In genomic region chr13:103431880-103432279, GRCh38 we compare ENCODE assay signal across 24 cellular contexts.
DNase-seq lines count a peak whose midpoint lies in the region; ATAC-seq and TF ChIP-seq lines count a peak whose summit lies in the region.
"Had no signal": no experiment of that assay in that cellular context is flagged by ENCODE, and none has a peak within 500 bp of the region (broad histone marks: within the 10 kb centered on the region; RNA-seq: fewer than 3 reads in every experiment).

No MANE protein-coding gene starts in this region.

- in situ Hi-C loops in KBM-7 (cut with MboI; ENCODE audit: low pct_unique_long_range_greater_than_20kb, low sequenced_read_pairs), result no loop called here

- ATAC-seq in HG03521 (IDR thresholded peaks at IDR 0.05; ENCODE audit: unreplicated experiment), result no peak
- no peak for ATAC-seq in GM19324 (IDR thresholded peaks at IDR 0.05; ENCODE audit: low FRiP score, unreplicated experiment)
- ATAC-seq: activated CD4-positive, CD25-positive, alpha-beta regulatory T cell treated with anti-CD3 and anti-CD28 coated beads, Interleukin-2, amount 50 U/mL, for 24 hours; lower lobe of right lung; pancreas; right cardiac atrium; Right ventricle myocardium inferior had no signal

- H3F3A ChIP-seq in neural progenitor cell (ENCODE audit: low read depth), result no peaks in the 10 kb centered on the region

- no peak overlapping the region for H2AFZ ChIP-seq in neural progenitor cell (replicated peaks)

- H3K4me1 Mint-ChIP-seq in neural progenitor cell, result peaks cover 8% of the 10 kb centered on the region
- H3K4me1 Mint-ChIP-seq: activated naive CD8-positive, alpha-beta T cell treated with anti-CD3 and anti-CD28 coated beads for 36 hours; central memory CD8-positive, alpha-beta T cell; nephron progenitor cell had no signal

- H3K4me3 Mint-ChIP-seq in neural progenitor cell, result no peak overlapping the region
- H3K4me3 Mint-ChIP-seq: activated CD4-positive, alpha-beta memory T cell treated with anti-CD3 and anti-CD28 coated beads for 36 hours; activated naive CD8-positive, alpha-beta T cell treated with anti-CD3 and anti-CD28 coated beads for 36 hours; central memory CD8-positive, alpha-beta T cell; nephron progenitor cell had no signal

- no peak overlapping the region for H3K9ac ChIP-seq in neural progenitor cell
- H3K9ac ChIP-seq: BLaER1 had no signal

- H3K79me2 ChIP-seq in neural progenitor cell (ENCODE audit: low read depth), result no peaks in the 10 kb centered on the region

- H3K4me3 ChIP-seq in BE2C (ENCODE audit: low read depth, low read length), result no peak overlapping the region
- H3K4me3 ChIP-seq in neural progenitor cell, result no peak overlapping the region
- H3K4me3 ChIP-seq: BLaER1, lower lobe of right lung, pancreas had no signal

- H3K4me2 ChIP-seq in neural progenitor cell, result no peak overlapping the region
- H3K4me2 ChIP-seq: BLaER1 had no signal

- TF ChIP-seq CTCF in BE2C (IDR thresholded peaks at IDR 0.05; ENCODE audit: low read depth, low read length), result no peak
- no peak for TF ChIP-seq CTCF in neural progenitor cell (IDR thresholded peaks at IDR 0.05)

- DNase-seq in BE2C (peak; percentile 10), KBM-7 (peak; percentile 3), NCI-H2227 (lab: John Stamatoyannopoulos, UW; ENCODE audit: unreplicated experiment) (peak; percentile 11), SHP77 treated with DMSO at 0.1 percent for 48 hours (lab: John Stamatoyannopoulos, UW) (peak; percentile 58), HuH-7 (ENCODE audit: low spot score) (no peak), neural progenitor cell (ENCODE audit: low spot score) (no peak)
- DNase-seq: ACHN; activated CD4-positive, alpha-beta memory T cell treated with anti-CD3 and anti-CD28 coated beads for 36 hours; activated naive CD8-positive, alpha-beta T cell treated with anti-CD3 and anti-CD28 coated beads for 36 hours; dermis blood vessel endothelial cell; kidney; lower lobe of right lung; NCI-H526; nephron progenitor cell; pancreas; right cardiac atrium; stimulated activated CD4-positive, alpha-beta T cell treated with anti-CD3 and anti-CD28 coated beads, Interleukin-4, amount 100 ng/mL, for 24 hours; stimulated activated naive CD4-positive, alpha-beta T cell had no signal

- H3K27ac Mint-ChIP-seq in neural progenitor cell, result no peak overlapping the region
- H3K27ac Mint-ChIP-seq: activated CD4-positive, alpha-beta memory T cell treated with anti-CD3 and anti-CD28 coated beads for 36 hours; activated naive CD8-positive, alpha-beta T cell treated with anti-CD3 and anti-CD28 coated beads for 36 hours; nephron progenitor cell had no signal

- H3K27ac ChIP-seq in neural progenitor cell, result no peak overlapping the region
- H3K27ac ChIP-seq: BLaER1, lower lobe of right lung, pancreas had no signal

- H3K27me3 ChIP-seq in BE2C (no peaks in the 10 kb centered on the region), neural progenitor cell (no peaks in the 10 kb centered on the region)
- H3K27me3 ChIP-seq: BLaER1, pancreas had no signal

- H3K36me3 ChIP-seq in BE2C (no peaks in the 10 kb centered on the region), neural progenitor cell (no peaks in the 10 kb centered on the region)
- H3K36me3 ChIP-seq: BLaER1, lower lobe of right lung, pancreas had no signal

- H4K20me1 ChIP-seq in neural progenitor cell (ENCODE audit: low read depth), result no peaks in the 10 kb centered on the region
- H4K20me1 ChIP-seq: BLaER1 had no signal

- H3K27me3 Mint-ChIP-seq in neural progenitor cell (ENCODE audit: insufficient read depth, low read depth), result peaks cover 2% of the 10 kb centered on the region
- H3K27me3 Mint-ChIP-seq: activated CD4-positive, alpha-beta memory T cell treated with anti-CD3 and anti-CD28 coated beads for 36 hours; activated naive CD8-positive, alpha-beta T cell treated with anti-CD3 and anti-CD28 coated beads for 36 hours; central memory CD8-positive, alpha-beta T cell had no signal

- peaks cover 6% of the 10 kb centered on the region for H3K9me3 Mint-ChIP-seq in neural progenitor cell

- H3K9me3 ChIP-seq in BE2C, result no peaks in the 10 kb centered on the region
- no peaks in the 10 kb centered on the region for H3K9me3 ChIP-seq in neural progenitor cell (ENCODE audit: low read depth)
- H3K9me3 ChIP-seq: BLaER1, lower lobe of right lung, pancreas had no signal

- no peaks in the 10 kb centered on the region; the same call in none of the 2 replicates for H3K4me1 ChIP-seq in BE2C
- H3K4me1 ChIP-seq in neural progenitor cell, result peaks cover 6% of the 10 kb centered on the region
- H3K4me1 ChIP-seq: BLaER1, lower lobe of right lung, pancreas had no signal

- peaks cover 2% of the 10 kb centered on the region for H3K36me3 Mint-ChIP-seq in neural progenitor cell
- H3K36me3 Mint-ChIP-seq: activated CD4-positive, alpha-beta memory T cell treated with anti-CD3 and anti-CD28 coated beads for 36 hours; activated naive CD8-positive, alpha-beta T cell treated with anti-CD3 and anti-CD28 coated beads for 36 hours had no signal

Comparison
In these comparisons a context has a peak if more than half of its experiments do, and no peak if none do; other contexts are left out.
1. DNase-seq: peak in BE2C (single experiment), KBM-7 (single experiment), NCI-H2227 (single experiment) and SHP77 treated with DMSO at 0.1 percent for 48 hours (single experiment); none in HuH-7 (single experiment) and neural progenitor cell (single experiment).